Comparison of ENCODE assay signal across 1 cellular context in genomic region chr1:157371826-157372225, GRCh38.
TF ChIP-seq lines count a peak whose summit lies in the region.

No MANE protein-coding gene starts in this region.

TF ChIP-seq in K562, 482 proteins besides CTCF, POLR2A, EP300 and RAD21 (continued from another document):
- peak; percentile 55 for TF ChIP-seq CBFA2T3 (IDR thresholded peaks at IDR 0.05)
- TF ChIP-seq FOSL1 (tag; conservative IDR thresholded peaks at IDR 0.05) = no peak
- 0 out of 2 replicates have a peak, but pooled peaks have one; percentile 15 for TF ChIP-seq CBFA2T2 (conservative IDR thresholded peaks at IDR 0.05)
- TF ChIP-seq ARID1B (IDR thresholded peaks at IDR 0.05) = 0 out of 2 replicates have a peak, but pooled peaks have one; percentile 44
- TF ChIP-seq POLR2H (tag; IDR thresholded peaks at IDR 0.05; ENCODE audit: low read depth) = no peak
- 0 out of 4 replicates have a peak, but pooled peaks of 1 of the 2 experiments have one; percentile 28 for TF ChIP-seq KDM1A (IDR thresholded peaks at IDR 0.05)
- no peak for TF ChIP-seq RBM39 (optimal IDR thresholded peaks at IDR 0.05; ENCODE audit: low read depth, low read length)
- no peak for TF ChIP-seq ZNF79 (CRISPR knock-in tag; IDR thresholded peaks at IDR 0.05; ENCODE audit: low read depth)
- no peak for TF ChIP-seq IRF2 (CRISPR knock-in tag; IDR thresholded peaks at IDR 0.05)
- 0 out of 2 replicates have a peak, but pooled peaks have one; percentile 46 for TF ChIP-seq KLF1 (tag; IDR thresholded peaks at IDR 0.05)
- no peak for TF ChIP-seq ASH1L (IDR thresholded peaks at IDR 0.05; ENCODE audit: borderline replicate concordance, low read depth, partially characterized antibody)
- TF ChIP-seq CREB3 (tag; conservative IDR thresholded peaks at IDR 0.05; ENCODE audit: low read depth) = no peak
- peak; percentile 36 for TF ChIP-seq EGR1 (conservative IDR thresholded peaks at IDR 0.05)
- no peak for TF ChIP-seq ID3 (CRISPR knock-in tag; IDR thresholded peaks at IDR 0.05)
- peak; percentile 60; the same call in 1 of the 2 replicates for TF ChIP-seq ID3 (tag; IDR thresholded peaks at IDR 0.05)
- TF ChIP-seq BCOR (IDR thresholded peaks at IDR 0.05) = peak; percentile 41; the same call in 1 of the 2 replicates
- TF ChIP-seq GTF2E2 (tag; IDR thresholded peaks at IDR 0.05) = no peak
- TF ChIP-seq DPF2 (IDR thresholded peaks at IDR 0.05) = peak; percentile 17; the same call in 1 of the 2 replicates
- TF ChIP-seq CEBPZ (IDR thresholded peaks at IDR 0.05; ENCODE audit: borderline replicate concordance, low read depth, low read length) = no peak
- no peak for TF ChIP-seq SRSF3 (IDR thresholded peaks at IDR 0.05; ENCODE audit: insufficient read depth, low read length)
- no peak for TF ChIP-seq MECOM (CRISPR knock-in tag; IDR thresholded peaks at IDR 0.05)
- no peak for TF ChIP-seq PHF8 (IDR thresholded peaks at IDR 0.05; ENCODE audit: borderline replicate concordance, low read length)
- 0 out of 2 replicates have a peak, but pooled peaks have one; percentile 35 for TF ChIP-seq TRIM28 (IDR thresholded peaks at IDR 0.05)
- no peak for TF ChIP-seq SNRNP70 (optimal IDR thresholded peaks at IDR 0.05; ENCODE audit: low read depth, low read length)
- TF ChIP-seq FOXK2 (conservative IDR thresholded peaks at IDR 0.05 in 1 of 2, IDR thresholded peaks at IDR 0.05 in 1 of 2; ENCODE audit: low read depth in 2 of 2) = no peak
- no peak for TF ChIP-seq RUNX1 (IDR thresholded peaks at IDR 0.05; ENCODE audit: low read depth)
